ENCODE assay signal across 9 cellular contexts in the genomic region with DNA sequence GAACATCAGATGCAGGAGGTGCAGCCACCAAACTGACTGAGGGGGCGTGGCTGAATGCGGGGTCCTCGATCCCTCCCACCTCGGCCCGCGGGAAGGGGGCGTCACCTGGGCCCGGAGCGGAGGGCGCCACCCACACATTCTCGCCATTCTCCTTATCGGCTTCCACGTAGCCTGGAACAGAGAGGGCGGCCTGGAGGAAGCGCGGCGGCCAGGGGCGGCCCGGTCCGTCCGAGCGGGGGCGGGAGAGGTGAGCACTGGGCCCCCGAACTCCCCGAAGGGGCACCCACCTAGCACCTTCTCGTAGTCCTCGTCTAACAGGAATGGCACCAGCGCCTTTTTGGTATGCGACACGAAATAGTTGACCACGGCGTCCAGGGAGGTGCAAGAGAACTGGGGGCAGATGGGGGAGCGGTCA. TPM values are rescaled to one million over a fixed set of nuclear protein-coding genes. Genes with fewer than 3 reads are reported as not detected.
A peak's percentile ranks its signal among the peaks of the same experiment; 100 is the strongest.
DNase-seq lines count a peak whose midpoint lies in the region; ATAC-seq and TF ChIP-seq lines count a peak whose summit lies in the region.
"Had no signal": no experiment of that assay in that cellular context is flagged by ENCODE, and none has a peak within 500 bp of the region (broad histone marks: within the 10 kb centered on the region; RNA-seq: fewer than 3 reads in every experiment).

No MANE protein-coding gene starts in this region.

- POLR2A ChIA-PET in activated CD8-positive, alpha-beta T cell treated with anti-CD3 and anti-CD28 coated beads for 36 hours (lab: Charles Lee), result no interaction called here

- H3K9me3 Mint-ChIP-seq in activated CD8-positive, alpha-beta T cell treated with anti-CD3 and anti-CD28 coated beads for 36 hours, result peaks cover 4% of the 10 kb centered on the region
- H3K9me3 Mint-ChIP-seq in glutamatergic neuron (ENCODE audit: unreplicated experiment), result peaks cover 9% of the 10 kb centered on the region

- H2AFZ ChIP-seq in smooth muscle cell (ENCODE audit: low read depth), result no peak overlapping the region

- no peaks in the 10 kb centered on the region for H3K27me3 ChIP-seq in smooth muscle cell (ENCODE audit: low read depth)

- no peak overlapping the region for H3K27ac ChIP-seq in smooth muscle cell (ENCODE audit: low read depth)
- H3K27ac ChIP-seq: C4-2B had no signal

- peaks cover 26% of the 10 kb centered on the region for H3K4me1 Mint-ChIP-seq in activated CD8-positive, alpha-beta T cell treated with anti-CD3 and anti-CD28 coated beads for 36 hours (ENCODE audit: low read depth)
- H3K4me1 Mint-ChIP-seq in glutamatergic neuron (ENCODE audit: low read depth, unreplicated experiment), result peaks cover 3% of the 10 kb centered on the region

- H3K9me3 ChIP-seq in smooth muscle cell (replicated peaks; ENCODE audit: low read depth), result no peaks in the 10 kb centered on the region

- H3K4me2 ChIP-seq in smooth muscle cell, result peak overlapping the region; percentile 83

- no peaks in the 10 kb centered on the region for H3K36me3 ChIP-seq in smooth muscle cell (ENCODE audit: low read depth)

- 25% methylated on average over 31 of the region's 33 CpGs for WGBS in smooth muscle cell (ENCODE audit: low lambda C conversion rate)

- peak overlapping the region; percentile 93 for H3K4me3 Mint-ChIP-seq in activated CD8-positive, alpha-beta T cell treated with anti-CD3 and anti-CD28 coated beads for 36 hours
- peak overlapping the region; percentile 81 for H3K4me3 Mint-ChIP-seq in glutamatergic neuron (ENCODE audit: unreplicated experiment)

- H4K20me1 ChIP-seq in smooth muscle cell (ENCODE audit: low read depth), result no peaks in the 10 kb centered on the region

- H3K4me3 ChIP-seq in smooth muscle cell, result peak overlapping the region; percentile 17

- H3K36me3 Mint-ChIP-seq in activated CD8-positive, alpha-beta T cell treated with anti-CD3 and anti-CD28 coated beads for 36 hours (ENCODE audit: low read depth), result peaks cover 16% of the 10 kb centered on the region
- H3K36me3 Mint-ChIP-seq in glutamatergic neuron (ENCODE audit: unreplicated experiment), result no peaks in the 10 kb centered on the region

- no peak overlapping the region for H3K27ac Mint-ChIP-seq in activated CD8-positive, alpha-beta T cell treated with anti-CD3 and anti-CD28 coated beads for 36 hours
- H3K27ac Mint-ChIP-seq in glutamatergic neuron (ENCODE audit: unreplicated experiment), result no peak overlapping the region

- no peaks in the 10 kb centered on the region for H3K79me2 ChIP-seq in smooth muscle cell (ENCODE audit: low read depth)

- H3K9ac ChIP-seq in smooth muscle cell (ENCODE audit: low read depth), result no peak overlapping the region

- peak; percentile 41 for DNase-seq in activated T-cell treated with anti-CD3 and anti-CD28 coated beads, Interleukin-2, amount 50 U/mL, for 1 hour
- DNase-seq in activated T-cell treated with anti-CD3 and anti-CD28 coated beads for 4 hours (no peak), glutamatergic neuron (peak; percentile 45), smooth muscle cell (lab: John Stamatoyannopoulos, UW; ENCODE audit: unreplicated experiment) (no peak), foreskin melanocyte (no peak), EL (no peak)
- peak; percentile 46 for DNase-seq in activated CD8-positive, alpha-beta T cell treated with anti-CD3 and anti-CD28 coated beads for 36 hours

- intact Hi-C loops in activated CD8-positive, alpha-beta T cell treated with anti-CD3 and anti-CD28 coated beads for 36 hours (cut with micrococcal nuclease), result no loop called here

- H3K4me1 ChIP-seq in smooth muscle cell (ENCODE audit: low read depth), result peaks cover 9% of the 10 kb centered on the region

- no peaks in the 10 kb centered on the region for H3F3A ChIP-seq in smooth muscle cell (ENCODE audit: low read depth)

- CTCF ChIA-PET in activated CD8-positive, alpha-beta T cell treated with anti-CD3 and anti-CD28 coated beads for 36 hours (lab: Charles Lee), result no interaction called here

- no peak for TF ChIP-seq CTCF in activated CD8-positive, alpha-beta T cell treated with anti-CD3 and anti-CD28 coated beads for 36 hours (IDR thresholded peaks at IDR 0.05)
- TF ChIP-seq CTCF in glutamatergic neuron (IDR thresholded peaks at IDR 0.05; ENCODE audit: partially characterized antibody, unreplicated experiment) (no peak), smooth muscle cell (IDR thresholded peaks at IDR 0.05; ENCODE audit: borderline replicate concordance, insufficient read depth, poor library complexity, severe bottlenecking) (no peak)

- no peaks in the 10 kb centered on the region for H3K27me3 Mint-ChIP-seq in activated CD8-positive, alpha-beta T cell treated with anti-CD3 and anti-CD28 coated beads for 36 hours
- H3K27me3 Mint-ChIP-seq in glutamatergic neuron (ENCODE audit: unreplicated experiment), result peaks cover 22% of the 10 kb centered on the region

- ATAC-seq in activated CD8-positive, alpha-beta T cell treated with anti-CD3 and anti-CD28 coated beads for 36 hours, result no peak
- ATAC-seq in HG02759 (IDR thresholded peaks at IDR 0.05; ENCODE audit: unreplicated experiment), result no peak

RNA-seq across cellular contexts. Expression of gene STAP2, which starts 11.8 kb away (rescaled TPM):
- total RNA-seq in activated CD8-positive, alpha-beta T cell treated with anti-CD3 and anti-CD28 coated beads for 36 hours, result 10 to 100 TPM in 1 of 2 experiments, 1 to 10 TPM in 1; 9.6 to 14.6 TPM
- 18.1 TPM for total RNA-seq in glutamatergic neuron (ENCODE audit: unreplicated experiment)
- total RNA-seq in smooth muscle cell, result 10.7 and 13.0 TPM in 2 replicates
- 8.3 and 26.5 TPM in 2 replicates for polyA plus RNA-seq in smooth muscle cell

RNA-seq across cellular contexts. Expression of gene MPND, which starts 16.5 kb away (rescaled TPM):
- total RNA-seq in activated CD8-positive, alpha-beta T cell treated with anti-CD3 and anti-CD28 coated beads for 36 hours, result 10 to 100 TPM; 15.5 to 16.6 TPM
- total RNA-seq in glutamatergic neuron (ENCODE audit: unreplicated experiment) (56.7 TPM), smooth muscle cell (2.4 and 3.9 TPM in 2 replicates)
- 10.9 and 14.6 TPM in 2 replicates for polyA plus RNA-seq in smooth muscle cell

RNA-seq across cellular contexts. Expression of gene FSD1, which starts 22.4 kb away (rescaled TPM):
- total RNA-seq in activated CD8-positive, alpha-beta T cell treated with anti-CD3 and anti-CD28 coated beads for 36 hours, result 10 to 100 TPM; 19.7 to 22.0 TPM
- total RNA-seq in glutamatergic neuron (ENCODE audit: unreplicated experiment), result 156 TPM
- 6.9 and 9.9 TPM in 2 replicates for total RNA-seq in smooth muscle cell
- polyA plus RNA-seq in smooth muscle cell, result 16.0 and 16.5 TPM in 2 replicates

RNA-seq across cellular contexts. Expression of gene TMIGD2, which starts 24.7 kb away (rescaled TPM):
- 10 to 100 TPM; 13.6 to 14.8 TPM for total RNA-seq in activated CD8-positive, alpha-beta T cell treated with anti-CD3 and anti-CD28 coated beads for 36 hours
- total RNA-seq in glutamatergic neuron (ENCODE audit: unreplicated experiment) (not detected), smooth muscle cell (not detected in 2 replicates)
- not detected in 2 replicates for polyA plus RNA-seq in smooth muscle cell

RNA-seq across cellular contexts. Expression of gene SHD, which starts 47.8 kb away (rescaled TPM):
- total RNA-seq in activated CD8-positive, alpha-beta T cell treated with anti-CD3 and anti-CD28 coated beads for 36 hours, result not detected
- total RNA-seq in glutamatergic neuron (ENCODE audit: unreplicated experiment) (254 TPM), smooth muscle cell (not detected in 2 replicates)
- not detected in 2 replicates for polyA plus RNA-seq in smooth muscle cell

Comparison
In these comparisons a context has a peak if more than half of its experiments do, and no peak if none do; other contexts are left out.
1. DNase-seq: peak in activated T-cell treated with anti-CD3 and anti-CD28 coated beads, Interleukin-2, amount 50 U/mL, for 1 hour (single experiment), activated CD8-positive, alpha-beta T cell treated with anti-CD3 and anti-CD28 coated beads for 36 hours (single experiment) and glutamatergic neuron (single experiment); none in activated T-cell treated with anti-CD3 and anti-CD28 coated beads for 4 hours (single experiment), smooth muscle cell (single experiment), foreskin melanocyte (single experiment) and EL (single experiment).